Comparison of ENCODE assay signal across 15 cellular contexts in the genomic region with DNA sequence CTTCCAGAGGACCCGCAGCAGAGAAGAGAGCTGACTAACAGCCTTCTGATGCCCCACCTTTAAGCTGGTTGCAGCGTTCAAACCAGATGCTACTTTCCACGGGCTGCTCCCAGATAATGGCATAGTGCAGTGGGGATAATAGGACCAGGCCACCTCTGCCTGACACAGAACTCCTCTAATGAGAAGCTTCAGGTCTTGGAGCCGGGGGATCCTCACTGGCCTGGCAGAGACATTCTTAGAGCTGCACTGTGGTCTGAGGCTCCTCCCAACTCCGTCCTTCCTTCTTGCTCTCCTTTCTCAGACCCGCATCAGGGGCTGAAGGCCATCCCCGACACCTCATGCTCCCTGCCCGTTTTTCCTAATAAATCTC.
DNase-seq lines count a peak whose midpoint lies in the region; ATAC-seq and TF ChIP-seq lines count a peak whose summit lies in the region.
"Had no signal": no experiment of that assay in that cellular context is flagged by ENCODE, and none has a peak within 500 bp of the region (broad histone marks: within the 10 kb centered on the region; RNA-seq: fewer than 3 reads in every experiment).

No MANE protein-coding gene starts in this region.

- H2BK12ac ChIP-seq in neuronal stem cell (ENCODE audit: low read length), result no peak overlapping the region

- H3K9ac ChIP-seq in neuronal stem cell (ENCODE audit: low read depth, low read length, poor library complexity), result no peak overlapping the region

- no peaks in the 10 kb centered on the region for H3K27me3 Mint-ChIP-seq in Caco-2 (ENCODE audit: insufficient read depth, unreplicated experiment)

- H3K9me3 Mint-ChIP-seq in Caco-2 (ENCODE audit: unreplicated experiment), result no peaks in the 10 kb centered on the region
- H3K9me3 Mint-ChIP-seq: CD8-positive, alpha-beta memory T cell had no signal

- TF ChIP-seq CTCF in Caco-2 (IDR thresholded peaks at IDR 0.05; ENCODE audit: insufficient read depth in 1 of 2, low read depth in 1 of 2, low read length in 1 of 2, severe bottlenecking in 1 of 2, unreplicated experiment in 1 of 2), result no peak

- H3K4me1 ChIP-seq in Caco-2, result peaks cover 12% of the 10 kb centered on the region
- peaks cover 4 to 9% of the 10 kb centered on the region in 2 donors for H3K4me1 ChIP-seq in neuronal stem cell (ENCODE audit: control insufficient read depth in 2 of 2, insufficient read depth in 1 of 2, low read depth in 1 of 2, low read length in 2 of 2)

- H3K79me1 ChIP-seq in neuronal stem cell (ENCODE audit: low read depth, low read length), result no peaks in the 10 kb centered on the region

- intact Hi-C loops in Caco-2 (cut with micrococcal nuclease; ENCODE audit: unreplicated experiment), result no loop called here

- no TSS peak for BruUV-seq in Caco-2 (replicated peaks; lab: Mats Ljungman, UMichigan)

- H3K4me3 ChIP-seq in Caco-2 (ENCODE audit: low read depth, low read length) (no peak overlapping the region), neuronal stem cell (ENCODE audit: low read length in 2 of 2) (no peak overlapping the region)
- H3K4me3 ChIP-seq: PC-9 had no signal

- H2BK15ac ChIP-seq in neuronal stem cell (ENCODE audit: low read length), result no peak overlapping the region

- POLR2A ChIA-PET in Caco-2 (lab: Charles Lee) (no interaction called here), HEK293T (lab: Yijun Ruan, JAX) (interaction anchor here (0.9 kb wide), 1 partner anchor 204 kb away, joined by 3 read pairs; no protein-coding TSS in a partner anchor)

- peak overlapping the region; percentile 32 for H2AFZ ChIP-seq in neuronal stem cell (ENCODE audit: low read length)
- H2AFZ ChIP-seq: PC-9 had no signal

- H3K27ac Mint-ChIP-seq in Caco-2 (ENCODE audit: unreplicated experiment), result peak overlapping the region; percentile 86
- H3K27ac Mint-ChIP-seq: CD8-positive, alpha-beta memory T cell had no signal

- no peak for DNase-seq in Caco-2
- peak; percentile 16 for DNase-seq in NCI-H2227 treated with DMSO at 0.1 percent for 48 hours (lab: John Stamatoyannopoulos, UW)
- no peak for DNase-seq in epithelial cell of prostate (ENCODE audit: low read depth, low spot score)
- DNase-seq in neuronal stem cell (ENCODE audit: low spot score), result no peak
- no peak for DNase-seq in dedifferentiated amniotic fluid mesenchymal stem cell (ENCODE audit: extremely low spot score)
- no peak for DNase-seq in HEK293T (ENCODE audit: extremely low spot score)
- DNase-seq: ACHN; CD8-positive, alpha-beta memory T cell; H7; NCI-H1417 treated with DMSO at 0.1 percent for 48 hours; NCI-H2081; NCI-H446; PC-9 had no signal

- H3K4me3 Mint-ChIP-seq in Caco-2 (ENCODE audit: unreplicated experiment), result no peak overlapping the region

- H2BK5ac ChIP-seq in neuronal stem cell (ENCODE audit: low read length), result no peak overlapping the region

- H3K27ac ChIP-seq in epithelial cell of prostate (peak overlapping the region; percentile 67), neuronal stem cell (replicated peaks; ENCODE audit: low read length) (no peak overlapping the region)
- H3K27ac ChIP-seq: PC-9 had no signal

- H3K9me3 ChIP-seq in Caco-2 (no peaks in the 10 kb centered on the region), neuronal stem cell (replicated peaks in 1 of 2; ENCODE audit: control insufficient read depth in 2 of 2, insufficient read depth in 1 of 2, low read depth in 1 of 2, low read length in 2 of 2) (peaks cover 2 to 9% of the 10 kb centered on the region in 2 donors)

- H3K4me1 Mint-ChIP-seq in Caco-2 (ENCODE audit: low read depth, unreplicated experiment), result peaks cover 35% of the 10 kb centered on the region
- H3K4me1 Mint-ChIP-seq: CD8-positive, alpha-beta memory T cell had no signal

- no peak overlapping the region for H4K8ac ChIP-seq in neuronal stem cell (ENCODE audit: low read depth, low read length)

- H3K36me3 Mint-ChIP-seq in Caco-2 (ENCODE audit: insufficient read depth, unreplicated experiment), result no peaks in the 10 kb centered on the region
- H3K36me3 Mint-ChIP-seq: CD8-positive, alpha-beta memory T cell had no signal

- H3K14ac ChIP-seq in neuronal stem cell (ENCODE audit: low read length), result no peak overlapping the region

- H4K91ac ChIP-seq in neuronal stem cell (ENCODE audit: low read depth, low read length, poor library complexity), result no peak overlapping the region

- no peak for ATAC-seq in GM19452 (IDR thresholded peaks at IDR 0.05; ENCODE audit: unreplicated experiment)
- ATAC-seq in GM18517 (IDR thresholded peaks at IDR 0.05; ENCODE audit: unreplicated experiment), result no peak

- no peak overlapping the region for H3K4me2 ChIP-seq in neuronal stem cell (ENCODE audit: insufficient read depth, low read length, poor library complexity, severe bottlenecking)
- H3K4me2 ChIP-seq: PC-9 had no signal

- peak overlapping the region; percentile 13 for H3K18ac ChIP-seq in neuronal stem cell (ENCODE audit: low read length)

- no peaks in the 10 kb centered on the region for H3K36me3 ChIP-seq in Caco-2 (ENCODE audit: control insufficient read depth, insufficient read depth, low read length)
- H3K36me3 ChIP-seq in neuronal stem cell (replicated peaks in 1 of 2; ENCODE audit: control insufficient read depth in 2 of 2, insufficient read depth in 2 of 2, low read length in 2 of 2), result no peaks in the 10 kb centered on the region

- H2BK120ac ChIP-seq in neuronal stem cell (ENCODE audit: low read depth, low read length), result peak overlapping the region; percentile 75

- no CpG with 5 or more reads among the region's 8 CpGs for WGBS in neuronal stem cell (ENCODE audit: extremely low coverage in 2 of 2, insufficient read length in 2 of 2, insufficient replicate concordance in 1 of 2), 2 donors

- H3K23ac ChIP-seq in neuronal stem cell (ENCODE audit: low read depth, low read length, poor library complexity), result no peak overlapping the region

- no peak overlapping the region for H2AK5ac ChIP-seq in neuronal stem cell (ENCODE audit: low read depth, low read length)

- H3K27me3 ChIP-seq in Caco-2 (replicated peaks; ENCODE audit: control insufficient read depth, insufficient read depth, low read length) (no peaks in the 10 kb centered on the region), neuronal stem cell (ENCODE audit: control insufficient read depth in 3 of 3, insufficient read depth in 3 of 3, low read depth in 1 of 3, low read length in 3 of 3) (no peaks in the 10 kb centered on the region)

- H3K4ac ChIP-seq in neuronal stem cell (ENCODE audit: low read length), result no peak overlapping the region

- CTCF ChIA-PET in Caco-2 (lab: Charles Lee) (no interaction called here), HEK293T (lab: Yijun Ruan, JAX) (no interaction called here)

TF ChIP-seq in HEK293T, 16 proteins besides CTCF, POLR2A, EP300 and RAD21:
- TF ChIP-seq, protein P1, sequence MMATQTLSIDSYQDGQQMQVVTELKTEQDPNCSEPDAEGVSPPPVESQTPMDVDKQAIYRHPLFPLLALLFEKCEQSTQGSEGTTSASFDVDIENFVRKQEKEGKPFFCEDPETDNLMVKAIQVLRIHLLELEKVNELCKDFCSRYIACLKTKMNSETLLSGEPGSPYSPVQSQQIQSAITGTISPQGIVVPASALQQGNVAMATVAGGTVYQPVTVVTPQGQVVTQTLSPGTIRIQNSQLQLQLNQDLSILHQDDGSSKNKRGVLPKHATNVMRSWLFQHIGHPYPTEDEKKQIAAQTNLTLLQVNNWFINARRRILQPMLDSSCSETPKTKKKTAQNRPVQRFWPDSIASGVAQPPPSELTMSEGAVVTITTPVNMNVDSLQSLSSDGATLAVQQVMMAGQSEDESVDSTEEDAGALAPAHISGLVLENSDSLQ (IDR thresholded peaks at IDR 0.05), result no peak
- no peak for TF ChIP-seq FOXM1 (IDR thresholded peaks at IDR 0.05; ENCODE audit: borderline replicate concordance)
